In genomic region chr10:56012146-56012545, GRCh38 we compare ENCODE assay signal across 24 cellular contexts.
DNase-seq lines count a peak whose midpoint lies in the region; ATAC-seq and TF ChIP-seq lines count a peak whose summit lies in the region.
"Had no signal": no experiment of that assay in that cellular context is flagged by ENCODE, and none has a peak within 500 bp of the region (broad histone marks: within the 10 kb centered on the region; RNA-seq: fewer than 3 reads in every experiment).

No MANE protein-coding gene starts in this region.

- no peak overlapping the region for H3K18ac ChIP-seq in mesendoderm (ENCODE audit: low read length)

- no peaks in the 10 kb centered on the region for H3K36me3 ChIP-seq in endodermal cell (ENCODE audit: control insufficient read depth, insufficient read depth, low read length)
- no peaks in the 10 kb centered on the region for H3K36me3 ChIP-seq in mesendoderm (ENCODE audit: control insufficient read depth, insufficient read depth, low read length)
- H3K36me3 ChIP-seq: BE2C; BLaER1 treated with 17β-estradiol and CSF1 and Interleukin-3, amounts not matched to agents 10 nM and 100 nM had no signal

- H3K4me3 ChIP-seq in endodermal cell (ENCODE audit: low read length), result no peak overlapping the region
- H3K4me3 ChIP-seq in mesendoderm (ENCODE audit: low read length), result no peak overlapping the region
- H3K4me3 ChIP-seq: A549; BLaER1 treated with 17β-estradiol and CSF1 and Interleukin-3, amounts not matched to agents 10 nM and 100 nM had no signal

- TF ChIP-seq CTCF in endodermal cell (conservative IDR thresholded peaks at IDR 0.05), result no peak

- no peaks in the 10 kb centered on the region for H3K4me1 Mint-ChIP-seq in endodermal cell
- H3K4me1 Mint-ChIP-seq: CD14-positive monocyte; CD8-positive, alpha-beta memory T cell had no signal

- DNase-seq in ELF-1 (ENCODE audit: low read depth, low spot score), result peak; percentile 23
- DNase-seq in UCSD-AML1 (lab: John Stamatoyannopoulos, UW; ENCODE audit: unreplicated experiment), result peak; percentile 1
- peak; percentile 40 for DNase-seq in endodermal cell
- DNase-seq in mesendoderm, result peak; percentile 64
- no peak for DNase-seq in activated CD4-positive, alpha-beta T cell treated with anti-CD3 and anti-CD28 coated beads, Interleukin-2, amount 50 U/mL, for 48 hours
- DNase-seq: 8988T; ACHN; AML-193; BE2C; CD4-positive, alpha-beta T cell; CD8-positive, alpha-beta memory T cell; DMS 273 treated with DMSO at 0.1 percent for 48 hours; DMS79; EL; GF-D8; GOT3; H9 had no signal

- no peak overlapping the region for H3K4me2 ChIP-seq in mesendoderm (ENCODE audit: low read length)
- H3K4me2 ChIP-seq: A549; BLaER1 treated with 17β-estradiol and CSF1 and Interleukin-3, amounts not matched to agents 10 nM and 100 nM had no signal

- H4K5ac ChIP-seq in mesendoderm (ENCODE audit: low read length), result no peak overlapping the region

- H3K27ac ChIP-seq in endodermal cell (ENCODE audit: low read depth, low read length), result no peak overlapping the region
- no peak overlapping the region for H3K27ac ChIP-seq in mesendoderm (ENCODE audit: low read depth, low read length)
- H3K27ac ChIP-seq: A549; BLaER1 treated with 17β-estradiol and CSF1 and Interleukin-3, amounts not matched to agents 10 nM and 100 nM had no signal

- no peak overlapping the region for H3K4ac ChIP-seq in mesendoderm (ENCODE audit: low read depth, low read length)

- H2BK15ac ChIP-seq in mesendoderm (replicated peaks; ENCODE audit: low read depth), result no peak overlapping the region

- H3K27me3 Mint-ChIP-seq in endodermal cell (ENCODE audit: insufficient read depth), result no peaks in the 10 kb centered on the region
- H3K27me3 Mint-ChIP-seq: CD4-positive, alpha-beta T cell; CD8-positive, alpha-beta memory T cell had no signal

- ATAC-seq in GM18870 (IDR thresholded peaks at IDR 0.05; ENCODE audit: unreplicated experiment), result no peak
- no peak for ATAC-seq in esophagus mucosa
- ATAC-seq in HG03196 (IDR thresholded peaks at IDR 0.05; ENCODE audit: unreplicated experiment), result no peak
- ATAC-seq: A549, HCT116 had no signal

- H3K4me1 ChIP-seq in endodermal cell (ENCODE audit: control insufficient read depth, insufficient read depth, low read length) (no peaks in the 10 kb centered on the region), mesendoderm (ENCODE audit: control insufficient read depth, low read depth, low read length) (no peaks in the 10 kb centered on the region)
- H3K4me1 ChIP-seq: A549; BE2C; BLaER1 treated with 17β-estradiol and CSF1 and Interleukin-3, amounts not matched to agents 10 nM and 100 nM had no signal

- no peaks in the 10 kb centered on the region for H3K9me3 ChIP-seq in endodermal cell (ENCODE audit: control insufficient read depth, low read length)
- H3K9me3 ChIP-seq: A549; BE2C; BLaER1 treated with 17β-estradiol and CSF1 and Interleukin-3, amounts not matched to agents 10 nM and 100 nM had no signal

- H2BK5ac ChIP-seq in mesendoderm (ENCODE audit: low read length), result no peak overlapping the region

- H3K79me2 ChIP-seq in mesendoderm (ENCODE audit: control insufficient read depth, insufficient read depth, low read length), result no peaks in the 10 kb centered on the region

- no peak overlapping the region for H4K8ac ChIP-seq in mesendoderm (ENCODE audit: low read depth, low read length)

- no peak overlapping the region for H2AK5ac ChIP-seq in mesendoderm (ENCODE audit: low read length)

- H3K9me3 Mint-ChIP-seq in endodermal cell, result peaks cover 1% of the 10 kb centered on the region

- no peaks in the 10 kb centered on the region for H3K36me3 Mint-ChIP-seq in endodermal cell (ENCODE audit: low read depth)
- H3K36me3 Mint-ChIP-seq: CD14-positive monocyte; CD8-positive, alpha-beta memory T cell had no signal

- H3K56ac ChIP-seq in mesendoderm (ENCODE audit: low read length), result no peak overlapping the region

- no peaks in the 10 kb centered on the region for H3K79me1 ChIP-seq in mesendoderm (ENCODE audit: low read length)

- H3K27me3 ChIP-seq in endodermal cell (ENCODE audit: control insufficient read depth, insufficient read depth, low read length, poor library complexity, severe bottlenecking), result no peaks in the 10 kb centered on the region
- no peaks in the 10 kb centered on the region for H3K27me3 ChIP-seq in mesendoderm (ENCODE audit: insufficient read depth, low read length, poor library complexity)
- H3K27me3 ChIP-seq: BE2C; BLaER1 treated with 17β-estradiol and CSF1 and Interleukin-3, amounts not matched to agents 10 nM and 100 nM had no signal

- H3K23ac ChIP-seq in mesendoderm (ENCODE audit: low read length), result no peak overlapping the region

- no peak overlapping the region for H3K4me3 Mint-ChIP-seq in endodermal cell
- H3K4me3 Mint-ChIP-seq: CD14-positive monocyte; CD4-positive, alpha-beta T cell; CD8-positive, alpha-beta memory T cell; H9 had no signal

- no peak overlapping the region for H3K27ac Mint-ChIP-seq in endodermal cell
- H3K27ac Mint-ChIP-seq: CD14-positive monocyte; CD4-positive, alpha-beta T cell; CD8-positive, alpha-beta memory T cell had no signal

- no peak overlapping the region for H3K9ac ChIP-seq in endodermal cell (ENCODE audit: extremely low read depth, low read length, poor library complexity, severe bottlenecking)
- H3K9ac ChIP-seq in mesendoderm (ENCODE audit: low read length), result no peak overlapping the region
- H3K9ac ChIP-seq: BLaER1 treated with 17β-estradiol and CSF1 and Interleukin-3, amounts not matched to agents 10 nM and 100 nM had no signal

- no peak overlapping the region for H2BK120ac ChIP-seq in mesendoderm (ENCODE audit: low read depth, low read length)

Comparison
In these comparisons a context has a peak if more than half of its experiments do, and no peak if none do; other contexts are left out.
1. DNase-seq: peak in ELF-1 (single experiment), UCSD-AML1 (single experiment), endodermal cell (single experiment) and mesendoderm (single experiment); none in activated CD4-positive, alpha-beta T cell treated with anti-CD3 and anti-CD28 coated beads, Interleukin-2, amount 50 U/mL, for 48 hours (0 of 2).